Comparison of ENCODE assay signal across 26 cellular contexts in the genomic region with DNA sequence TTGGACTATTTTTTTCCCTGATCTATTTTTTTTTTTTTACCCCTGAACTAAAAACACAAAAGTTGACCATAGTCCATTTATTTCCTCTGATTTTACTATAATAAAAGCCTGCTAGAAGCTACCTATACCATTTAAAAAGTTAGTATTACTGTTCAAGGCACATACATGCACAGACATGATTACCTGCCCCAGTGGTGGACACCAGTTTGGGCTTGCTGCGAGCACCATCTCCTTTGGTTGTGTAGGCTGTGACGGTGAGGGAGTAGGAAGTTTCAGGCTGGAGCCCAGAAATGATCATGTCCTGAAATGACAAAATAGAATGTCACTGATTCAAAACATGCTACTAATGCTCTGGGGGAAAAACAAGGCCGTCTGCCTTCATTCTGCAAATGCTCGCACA.
"Had no signal": no experiment of that assay in that cellular context is flagged by ENCODE, and none has a peak within 500 bp of the region (broad histone marks: within the 10 kb centered on the region; RNA-seq: fewer than 3 reads in every experiment).

No MANE protein-coding gene starts in this region.

- H3K36me3 ChIP-seq: ascending aorta had no signal

- H3K27ac ChIP-seq: ascending aorta, VCaP had no signal

- H3K9me3 ChIP-seq: ascending aorta had no signal

- H3K4me1 ChIP-seq: ascending aorta had no signal

- H3K27me3 ChIP-seq: ascending aorta had no signal

- DNase-seq: activated CD4-positive, alpha-beta T cell treated with anti-CD3 and anti-CD28 coated beads for 1 hour; activated CD4-positive, alpha-beta T cell treated with anti-CD3 and anti-CD28 coated beads for 36 hours; activated CD4-positive, alpha-beta T cell treated with anti-CD3 and anti-CD28 coated beads for 48 hours; activated CD4-positive, alpha-beta T cell treated with anti-CD3 and anti-CD28 coated beads, Interleukin-2, amount 10 ng/mL, durations not matched to agents 7 days and 5 days; activated CD4-positive, alpha-beta T cell treated with anti-CD3 and anti-CD28 coated beads, Interleukin-2, amount 50 U/mL, for 48 hours; activated CD4-positive, CD25-positive, alpha-beta regulatory T cell; activated CD8-positive, alpha-beta memory T cell treated with anti-CD3 and anti-CD28 coated beads, Interleukin-2, amount 50 U/mL, for 4 hours; activated CD8-positive, alpha-beta T cell treated with anti-CD3 and anti-CD28 coated beads for 36 hours; activated effector memory CD4-positive, alpha-beta T cell treated with Interleukin-2 at 50 U/mL for 16 hours; activated gamma-delta T cell; activated naive CD4-positive, alpha-beta T cell treated with anti-CD3 and anti-CD28 coated beads, Interleukin-2, amount 10 ng/mL, durations not matched to agents 7 days and 5 days; activated naive CD4-positive, alpha-beta T cell treated with Interleukin-2 at 50 U/mL for 16 hours; activated naive CD8-positive, alpha-beta T cell treated with anti-CD3 and anti-CD28 coated beads, Interleukin-2, amount 10 ng/mL, durations not matched to agents 7 days and 5 days; activated naive CD8-positive, alpha-beta T cell treated with anti-CD3 and anti-CD28 coated beads, Interleukin-2, amount 50 U/mL, for 24 hours; activated T-cell treated with anti-CD3 and anti-CD28 coated beads, Interleukin-2, amount 50 U/mL, for 24 hours; activated T-cell treated with anti-CD3 and anti-CD28 coated beads, Interleukin-2, amount 50 U/mL, for 48 hours; amygdala; anterior cingulate cortex; central memory CD4-positive, alpha-beta T cell; T-helper 1 cell; T-helper 2 cell; T-helper 9 cell had no signal

- FAIRE-seq: TTC549 had no signal

- ATAC-seq: activated CD4-positive, alpha-beta T cell treated with anti-CD3 and anti-CD28 coated beads for 36 hours; activated CD4-positive, CD25-positive, alpha-beta regulatory T cell treated with anti-CD3 and anti-CD28 coated beads, Interleukin-2, amount 50 U/mL, for 24 hours; activated CD8-positive, alpha-beta T cell treated with anti-CD3 and anti-CD28 coated beads for 36 hours; activated naive CD8-positive, alpha-beta T cell treated with anti-CD3 and anti-CD28 coated beads, Interleukin-2, amount 50 U/mL, for 24 hours had no signal

- H3K4me3 ChIP-seq: ascending aorta had no signal
